In the genomic region with DNA sequence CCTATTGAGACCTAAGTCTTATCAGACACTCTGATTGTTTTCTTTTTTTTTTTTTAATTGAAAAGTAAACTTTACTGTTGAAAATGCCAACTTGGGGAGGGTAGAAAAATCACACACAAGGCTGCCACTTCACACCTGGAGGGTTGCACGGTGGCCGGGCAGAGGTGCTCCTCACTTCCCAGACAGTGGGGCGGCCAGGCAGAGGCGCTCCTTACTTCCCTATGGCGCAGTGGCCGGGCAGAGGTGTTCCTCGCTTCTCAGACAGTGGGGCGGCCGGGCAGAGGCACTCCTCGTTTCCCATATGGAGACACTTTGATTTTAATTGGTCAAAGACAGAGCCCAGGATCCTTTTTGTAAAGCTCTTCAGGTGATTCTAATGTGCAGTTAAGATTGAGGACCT, we compare ENCODE assay signal across 7 cellular contexts.
"Had no signal": no experiment of that assay in that cellular context is flagged by ENCODE, and none has a peak within 500 bp of the region (broad histone marks: within the 10 kb centered on the region; RNA-seq: fewer than 3 reads in every experiment).

No MANE protein-coding gene starts in this region.

- DNase-seq: GDM1, GF-D8 had no signal

- FAIRE-seq: G401.6, GM12878, GM12891, GM12892, GM18507 had no signal

- H3K4me3 ChIP-seq: GM12878 had no signal
